In the genomic region with DNA sequence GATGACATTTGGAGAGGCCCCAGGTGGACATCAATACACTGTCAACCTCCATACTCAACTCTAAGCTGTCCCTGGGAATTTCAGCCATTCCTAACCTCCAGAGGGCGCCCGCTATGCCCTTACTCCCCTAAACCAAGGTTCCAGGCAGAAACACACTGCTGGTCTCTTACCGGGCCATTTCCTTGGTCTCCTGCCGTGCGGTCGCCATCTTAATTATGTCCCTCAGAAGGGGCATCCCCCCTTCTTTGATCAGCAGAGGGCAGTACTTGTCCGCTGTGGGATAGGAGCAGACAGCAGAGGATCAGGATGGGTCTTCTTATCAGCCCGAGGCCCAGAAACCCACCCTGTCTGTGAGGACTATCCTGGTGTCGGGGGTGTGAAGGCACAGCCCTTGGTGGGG, we compare ENCODE assay signal across 8 cellular contexts. TPM values are rescaled to one million over a fixed set of nuclear protein-coding genes. Genes with fewer than 3 reads are reported as not detected.
DNase-seq lines count a peak whose midpoint lies in the region; ATAC-seq and TF ChIP-seq lines count a peak whose summit lies in the region.

No MANE protein-coding gene starts in this region.

- TF ChIP-seq EP300 in neural cell (conservative IDR thresholded peaks at IDR 0.05; ENCODE audit: poor library complexity, severe bottlenecking): no peak

- H4K20me1 ChIP-seq in neural cell (ENCODE audit: insufficient read depth): no peaks in the 10 kb centered on the region

- no peak overlapping the region for H2AFZ ChIP-seq in neural cell (ENCODE audit: low read depth, low read length)

- no peak overlapping the region for H3K9ac ChIP-seq in neural cell (ENCODE audit: low read length)

- H3K27ac Mint-ChIP-seq in activated CD4-positive, alpha-beta T cell treated with anti-CD3 and anti-CD28 coated beads, Interleukin-2, amount 10 ng/mL, durations not matched to agents 7 days and 5 days: no peak overlapping the region
- H3K27ac Mint-ChIP-seq in stimulated activated effector memory CD8-positive, alpha-beta T cell treated with anti-CD3 and anti-CD28 coated beads, Interleukin-12 subunit alpha, Interleukin-12 subunit beta, amount 100 ng/mL, for 72 hours: no peak overlapping the region

- POLR2A ChIA-PET in activated CD4-positive, alpha-beta T cell treated with anti-CD3 and anti-CD28 coated beads, Interleukin-2, amount 10 ng/mL, durations not matched to agents 7 days and 5 days (lab: Charles Lee): no interaction called here

- peak; percentile 34 to 35 for DNase-seq in activated CD4-positive, alpha-beta T cell treated with anti-CD3 and anti-CD28 coated beads, Interleukin-2, amount 50 U/mL, for 48 hours
- no peak for DNase-seq in activated CD4-positive, alpha-beta T cell treated with anti-CD3 and anti-CD28 coated beads, Interleukin-2, amount 10 ng/mL, durations not matched to agents 7 days and 5 days
- DNase-seq in NCI-H146 treated with DMSO at 0.1 percent for 48 hours (lab: John Stamatoyannopoulos, UW; ENCODE audit: unreplicated experiment) (peak; percentile 71), SW 1271 (lab: John Stamatoyannopoulos, UW) (peak; percentile 59 to 75), fibroblast of mammary gland (ENCODE audit: low read depth) (peak; percentile 79)
- DNase-seq in stimulated activated effector memory CD8-positive, alpha-beta T cell treated with anti-CD3 and anti-CD28 coated beads, Interleukin-12 subunit alpha, Interleukin-12 subunit beta, amount 100 ng/mL, for 72 hours (ENCODE audit: low spot score in 2 of 2): no peak

- no peak overlapping the region for H3K4me3 Mint-ChIP-seq in activated CD4-positive, alpha-beta T cell treated with anti-CD3 and anti-CD28 coated beads, Interleukin-2, amount 10 ng/mL, durations not matched to agents 7 days and 5 days
- H3K4me3 Mint-ChIP-seq in stimulated activated effector memory CD8-positive, alpha-beta T cell treated with anti-CD3 and anti-CD28 coated beads, Interleukin-12 subunit alpha, Interleukin-12 subunit beta, amount 100 ng/mL, for 72 hours: no peak overlapping the region

- no peaks in the 10 kb centered on the region for H3F3A ChIP-seq in neural cell (ENCODE audit: insufficient read depth, low read length, poor library complexity, severe bottlenecking)

- H3K4me3 ChIP-seq in fibroblast of mammary gland (ENCODE audit: control insufficient read depth, low read depth, low read length) (no peak overlapping the region), neural cell (ENCODE audit: low read length) (no peak overlapping the region)

- no peaks in the 10 kb centered on the region for H3K79me2 ChIP-seq in neural cell (replicated peaks; ENCODE audit: insufficient read depth, low read length)

- no peaks in the 10 kb centered on the region for H3K9me3 ChIP-seq in neural cell (ENCODE audit: low read length)

- TF ChIP-seq RAD21 in neural cell (conservative IDR thresholded peaks at IDR 0.05): peak; percentile 60

- peaks cover 6% of the 10 kb centered on the region for H3K36me3 Mint-ChIP-seq in activated CD4-positive, alpha-beta T cell treated with anti-CD3 and anti-CD28 coated beads, Interleukin-2, amount 10 ng/mL, durations not matched to agents 7 days and 5 days (ENCODE audit: low read depth)
- peaks cover 50% of the 10 kb centered on the region for H3K36me3 Mint-ChIP-seq in stimulated activated effector memory CD8-positive, alpha-beta T cell treated with anti-CD3 and anti-CD28 coated beads, Interleukin-12 subunit alpha, Interleukin-12 subunit beta, amount 100 ng/mL, for 72 hours

- no peak overlapping the region for H3K4me2 ChIP-seq in neural cell (ENCODE audit: low read length)

- no peaks in the 10 kb centered on the region for H3K27me3 Mint-ChIP-seq in activated CD4-positive, alpha-beta T cell treated with anti-CD3 and anti-CD28 coated beads, Interleukin-2, amount 10 ng/mL, durations not matched to agents 7 days and 5 days

- no peak overlapping the region for H3K27ac ChIP-seq in neural cell (ENCODE audit: low read length)

- TF ChIP-seq CTCF in fibroblast of mammary gland (conservative IDR thresholded peaks at IDR 0.05; ENCODE audit: control insufficient read depth, insufficient read depth, low read depth, low read length): peak; percentile 83
- TF ChIP-seq CTCF in neural cell (IDR thresholded peaks at IDR 0.05; ENCODE audit: poor library complexity, severe bottlenecking): peak; percentile 72

- no peaks in the 10 kb centered on the region for H3K27me3 ChIP-seq in neural cell (ENCODE audit: insufficient read depth, low read depth, low read length)

- CTCF ChIA-PET in activated CD4-positive, alpha-beta T cell treated with anti-CD3 and anti-CD28 coated beads, Interleukin-2, amount 10 ng/mL, durations not matched to agents 7 days and 5 days (lab: Charles Lee): interaction anchor here (1.2 to 1.5 kb wide), 3 partner anchors 9 to 85 kb away, joined by 3 to 5 read pairs (median 3); partner anchors contain the start of genes ENDOG, PKN3 and ZDHHC12

- H3K4me1 Mint-ChIP-seq in activated CD4-positive, alpha-beta T cell treated with anti-CD3 and anti-CD28 coated beads, Interleukin-2, amount 10 ng/mL, durations not matched to agents 7 days and 5 days: peaks cover 8% of the 10 kb centered on the region
- H3K4me1 Mint-ChIP-seq in stimulated activated effector memory CD8-positive, alpha-beta T cell treated with anti-CD3 and anti-CD28 coated beads, Interleukin-12 subunit alpha, Interleukin-12 subunit beta, amount 100 ng/mL, for 72 hours: peaks cover 7% of the 10 kb centered on the region

- H3K9me2 ChIP-seq in neural cell (ENCODE audit: insufficient read depth, low read length): no peaks in the 10 kb centered on the region

- no peaks in the 10 kb centered on the region for H3K36me3 ChIP-seq in neural cell (ENCODE audit: insufficient read depth, low read length)

- H3K9me3 Mint-ChIP-seq in activated CD4-positive, alpha-beta T cell treated with anti-CD3 and anti-CD28 coated beads, Interleukin-2, amount 10 ng/mL, durations not matched to agents 7 days and 5 days: no peaks in the 10 kb centered on the region
- H3K9me3 Mint-ChIP-seq in stimulated activated effector memory CD8-positive, alpha-beta T cell treated with anti-CD3 and anti-CD28 coated beads, Interleukin-12 subunit alpha, Interleukin-12 subunit beta, amount 100 ng/mL, for 72 hours: no peaks in the 10 kb centered on the region

- no peak for ATAC-seq in HG03354 (IDR thresholded peaks at IDR 0.05; ENCODE audit: poor library complexity, severe bottlenecking, unreplicated experiment)
- ATAC-seq in stimulated activated effector memory CD8-positive, alpha-beta T cell treated with anti-CD3 and anti-CD28 coated beads, Interleukin-12 subunit alpha, Interleukin-12 subunit beta, amount 100 ng/mL, for 72 hours: no peak

TF ChIP-seq in neural cell, 6 proteins besides CTCF, POLR2A, EP300 and RAD21:
- TF ChIP-seq EZH2 (IDR thresholded peaks at IDR 0.05; ENCODE audit: borderline replicate concordance, insufficient read depth, low read length, poor library complexity, severe bottlenecking): no peak
- TF ChIP-seq TAF1 (IDR thresholded peaks at IDR 0.05; ENCODE audit: low read depth): no peak
- TF ChIP-seq REST (IDR thresholded peaks at IDR 0.05; ENCODE audit: borderline replicate concordance): no peak
- peak; percentile 70 for TF ChIP-seq SMC3 (conservative IDR thresholded peaks at IDR 0.05; ENCODE audit: poor library complexity)
- TF ChIP-seq MXI1 (conservative IDR thresholded peaks at IDR 0.05; ENCODE audit: poor library complexity, severe bottlenecking): no peak

RNA-seq across cellular contexts. Expression of gene ZDHHC12, which starts 9.3 kb away (rescaled TPM):
- 10 to 100 TPM; 86.3 to 91.5 TPM for total RNA-seq in activated CD4-positive, alpha-beta T cell treated with anti-CD3 and anti-CD28 coated beads, Interleukin-2, amount 10 ng/mL, durations not matched to agents 7 days and 5 days
- polyA plus RNA-seq in neural cell: 0.09 TPM in 1 of 2 replicates, not detected in the other
- polyA minus RNA-seq in neural cell: 1.5 TPM in 1 of 2 replicates, not detected in the other

RNA-seq across cellular contexts. Expression of gene PKN3, which starts 31.0 kb away (rescaled TPM):
- total RNA-seq in activated CD4-positive, alpha-beta T cell treated with anti-CD3 and anti-CD28 coated beads, Interleukin-2, amount 10 ng/mL, durations not matched to agents 7 days and 5 days: 1 to 10 TPM; 8.2 to 9.1 TPM
- 0.06 and 1.4 TPM in 2 replicates for polyA plus RNA-seq in neural cell
- polyA minus RNA-seq in neural cell: 0.12 TPM in 1 of 2 replicates, not detected in the other

RNA-seq across cellular contexts. Expression of gene ZER1, which starts 38.5 kb away (rescaled TPM):
- 10 to 100 TPM; 21.3 TPM for total RNA-seq in activated CD4-positive, alpha-beta T cell treated with anti-CD3 and anti-CD28 coated beads, Interleukin-2, amount 10 ng/mL, durations not matched to agents 7 days and 5 days
- 30.6 and 32.2 TPM in 2 replicates for polyA plus RNA-seq in neural cell
- 50.4 and 55.2 TPM in 2 replicates for polyA minus RNA-seq in neural cell

RNA-seq across cellular contexts. Expression of gene SET, which starts 44.2 kb away (rescaled TPM):
- 100 to 1,000 TPM; 476 to 482 TPM for total RNA-seq in activated CD4-positive, alpha-beta T cell treated with anti-CD3 and anti-CD28 coated beads, Interleukin-2, amount 10 ng/mL, durations not matched to agents 7 days and 5 days
- polyA plus RNA-seq in neural cell: 549 and 855 TPM in 2 replicates
- 541 and 626 TPM in 2 replicates for polyA minus RNA-seq in neural cell

RNA-seq across cellular contexts. Expression of gene TBC1D13, which starts 53.8 kb away (rescaled TPM):
- 10 to 100 TPM; 18.4 to 21.1 TPM for total RNA-seq in activated CD4-positive, alpha-beta T cell treated with anti-CD3 and anti-CD28 coated beads, Interleukin-2, amount 10 ng/mL, durations not matched to agents 7 days and 5 days
- 24.4 and 30.0 TPM in 2 replicates for polyA plus RNA-seq in neural cell
- polyA minus RNA-seq in neural cell: 16.1 and 16.9 TPM in 2 replicates

Comparison
In these comparisons a context has a peak if more than half of its experiments do, and no peak if none do; other contexts are left out.
1. DNase-seq: peak in activated CD4-positive, alpha-beta T cell treated with anti-CD3 and anti-CD28 coated beads, Interleukin-2, amount 50 U/mL, for 48 hours (2 of 2), NCI-H146 treated with DMSO at 0.1 percent for 48 hours (single experiment), SW 1271 (2 of 2) and fibroblast of mammary gland (single experiment); none in activated CD4-positive, alpha-beta T cell treated with anti-CD3 and anti-CD28 coated beads, Interleukin-2, amount 10 ng/mL, durations not matched to agents 7 days and 5 days (single experiment) and stimulated activated effector memory CD8-positive, alpha-beta T cell treated with anti-CD3 and anti-CD28 coated beads, Interleukin-12 subunit alpha, Interleukin-12 subunit beta, amount 100 ng/mL, for 72 hours (0 of 2).